Comparison of ENCODE assay signal across 19 cellular contexts in genomic region chr1:41855713-41856112, GRCh38.
"Had no signal": no experiment of that assay in that cellular context is flagged by ENCODE, and none has a peak within 500 bp of the region (broad histone marks: within the 10 kb centered on the region; RNA-seq: fewer than 3 reads in every experiment).

No MANE protein-coding gene starts in this region.

- H3K4me1 ChIP-seq: body of pancreas had no signal

- H3K27ac ChIP-seq: body of pancreas, epithelial cell of prostate, left lung, stomach, testis, upper lobe of right lung had no signal

- ATAC-seq: activated T-cell treated with anti-CD3 and anti-CD28 coated beads, Interleukin-2, amount 50 U/mL, for 4 hours; body of pancreas; T-cell; upper lobe of right lung had no signal

- FAIRE-seq: colon had no signal

- H3K36me3 ChIP-seq: left lung, stomach, upper lobe of right lung had no signal

- DNase-seq: activated CD4-positive, alpha-beta T cell treated with anti-CD3 and anti-CD28 coated beads, Interleukin-2, amount 50 U/mL, for 1 hour; activated CD8-positive, alpha-beta memory T cell treated with anti-CD3 and anti-CD28 coated beads, Interleukin-2, amount 50 U/mL, for 4 hours; activated naive CD4-positive, alpha-beta T cell treated with anti-CD3 and anti-CD28 coated beads for 36 hours; activated T-cell treated with anti-CD3 and anti-CD28 coated beads, Interleukin-2, amount 50 U/mL, for 4 hours; body of pancreas; central memory CD4-positive, alpha-beta T cell; dorsolateral prefrontal cortex; foreskin melanocyte; glutamatergic neuron; hippocampal formation; islet precursor cell; left lung; stomach; T-cell; testis; upper lobe of right lung had no signal

- H3K4me3 ChIP-seq: body of pancreas, dorsolateral prefrontal cortex, left lung, skin epidermis, stomach, testis, upper lobe of right lung had no signal

- H3K9me3 ChIP-seq: body of pancreas, left lung, stomach, testis, upper lobe of right lung had no signal

- H3K27me3 ChIP-seq: body of pancreas, dorsolateral prefrontal cortex, left lung, stomach, testis, upper lobe of right lung had no signal
